17 cellular contexts compared by ENCODE assay signal in genomic region chr2:218999021-218999880, GRCh38. TPM values are rescaled to one million over a fixed set of nuclear protein-coding genes. Genes with fewer than 3 reads are reported as not detected.
DNase-seq lines count a peak whose midpoint lies in the region; ATAC-seq and TF ChIP-seq lines count a peak whose summit lies in the region.
"Had no signal": no experiment of that assay in that cellular context is flagged by ENCODE, and none has a peak within 500 bp of the region (broad histone marks: within the 10 kb centered on the region; RNA-seq: fewer than 3 reads in every experiment).

No MANE protein-coding gene starts in this region.

- ATAC-seq in esophagus mucosa (peak; percentile 24), GM21526 (IDR thresholded peaks at IDR 0.05; ENCODE audit: low FRiP score, unreplicated experiment) (no peak), GM21529 (IDR thresholded peaks at IDR 0.05; ENCODE audit: unreplicated experiment) (no peak), HG03108 (IDR thresholded peaks at IDR 0.05; ENCODE audit: unreplicated experiment) (no peak)
- ATAC-seq: activated CD4-positive, alpha-beta T cell treated with anti-CD3 and anti-CD28 coated beads for 36 hours; gastroesophageal sphincter; stimulated activated naive CD8-positive, alpha-beta T cell treated with anti-CD3 and anti-CD28 coated beads, Interleukin-15, Interleukin-2, amounts not matched to agents 100 U/mL and 50 U/mL, for 24 hours had no signal

- no peak overlapping the region for H3K27ac Mint-ChIP-seq in chondrocyte (ENCODE audit: unreplicated experiment)
- H3K27ac Mint-ChIP-seq: activated CD4-positive, alpha-beta T cell treated with anti-CD3 and anti-CD28 coated beads for 36 hours had no signal

- peaks cover 56% of the 10 kb centered on the region for H3K27me3 Mint-ChIP-seq in chondrocyte (ENCODE audit: low read depth)

- no peaks in the 10 kb centered on the region for H3K9me3 Mint-ChIP-seq in chondrocyte (ENCODE audit: low read depth)

- TF ChIP-seq CTCF in chondrocyte (IDR thresholded peaks at IDR 0.05) = no peak

- no peaks in the 10 kb centered on the region for H3K36me3 Mint-ChIP-seq in chondrocyte (ENCODE audit: low read depth)

- DNase-seq in SHP77 (lab: John Stamatoyannopoulos, UW) = peak; percentile 23 to 54
- no peak for DNase-seq in SHP77 treated with DMSO at 0.1 percent for 48 hours (lab: John Stamatoyannopoulos, UW)
- DNase-seq in NCI-H82 (lab: John Stamatoyannopoulos, UW) = peak; percentile 91
- DNase-seq in chondrocyte (ENCODE audit: low spot score) = no peak
- DNase-seq: activated CD4-positive, alpha-beta T cell treated with anti-CD3 and anti-CD28 coated beads for 36 hours; activated effector memory CD4-positive, alpha-beta T cell treated with Interleukin-2 at 50 U/mL for 16 hours; dorsolateral prefrontal cortex; erythroblast; Karpas-422; stimulated activated naive CD8-positive, alpha-beta T cell treated with anti-CD3 and anti-CD28 coated beads, Interleukin-15, Interleukin-2, amounts not matched to agents 100 U/mL and 50 U/mL, for 24 hours had no signal

- H3K4me3 Mint-ChIP-seq in chondrocyte (ENCODE audit: unreplicated experiment) = no peak overlapping the region
- H3K4me3 Mint-ChIP-seq: activated CD4-positive, alpha-beta T cell treated with anti-CD3 and anti-CD28 coated beads for 36 hours had no signal

- H3K4me1 Mint-ChIP-seq in chondrocyte (ENCODE audit: low read depth) = peaks cover 9% of the 10 kb centered on the region

RNA-seq across cellular contexts. Expression of gene CRYBA2, which starts 6.0 kb away (rescaled TPM):
- total RNA-seq in esophagus mucosa (not detected), chondrocyte (not detected in 3 replicates)
- total RNA-seq: activated CD4-positive, alpha-beta T cell treated with anti-CD3 and anti-CD28 coated beads for 36 hours; gastroesophageal sphincter; liver; omental fat pad had no signal

RNA-seq across cellular contexts. Expression of gene FEV, which starts 14.3 kb away (rescaled TPM):
- not detected for total RNA-seq in esophagus mucosa
- not detected in 3 replicates for total RNA-seq in chondrocyte
- total RNA-seq: activated CD4-positive, alpha-beta T cell treated with anti-CD3 and anti-CD28 coated beads for 36 hours; gastroesophageal sphincter; liver; omental fat pad had no signal

RNA-seq across cellular contexts. Expression of gene CDK5R2, which starts 39.8 kb away (rescaled TPM):
- total RNA-seq in esophagus mucosa = not detected
- total RNA-seq in chondrocyte = 0.22 to 0.36 TPM in 2 of 3 replicates, not detected in the other
- total RNA-seq: activated CD4-positive, alpha-beta T cell treated with anti-CD3 and anti-CD28 coated beads for 36 hours; liver; omental fat pad had no signal

RNA-seq across cellular contexts. Expression of gene CFAP65, which starts 42.1 kb away (rescaled TPM):
- total RNA-seq in esophagus mucosa (not detected), chondrocyte (not detected in 3 replicates)
- total RNA-seq: activated CD4-positive, alpha-beta T cell treated with anti-CD3 and anti-CD28 coated beads for 36 hours; gastroesophageal sphincter; liver had no signal

Comparison
In these comparisons a context has a peak if more than half of its experiments do, and no peak if none do; other contexts are left out.
1. DNase-seq: peak in SHP77 (2 of 2) and NCI-H82 (single experiment); none in SHP77 treated with DMSO at 0.1 percent for 48 hours (single experiment) and chondrocyte (single experiment).